ENCODE assay signal across 24 cellular contexts in genomic region chr3:43764471-43764870, GRCh38.
"Had no signal": no experiment of that assay in that cellular context is flagged by ENCODE, and none has a peak within 500 bp of the region (broad histone marks: within the 10 kb centered on the region; RNA-seq: fewer than 3 reads in every experiment).

No MANE protein-coding gene starts in this region.

- ATAC-seq: activated CD4-positive, alpha-beta T cell treated with anti-CD3 and anti-CD28 coated beads for 36 hours; activated T-cell treated with anti-CD3 and anti-CD28 coated beads, Interleukin-2, amount 50 U/mL, for 72 hours; esophagus mucosa had no signal

- H3K4me3 ChIP-seq: coronary artery, dorsolateral prefrontal cortex had no signal

- H3K36me3 ChIP-seq: brain microvascular endothelial cell had no signal

- H3K27ac ChIP-seq: brain microvascular endothelial cell, coronary artery, dorsolateral prefrontal cortex had no signal

- DNase-seq: activated CD4-positive, alpha-beta memory T cell treated with anti-CD3 and anti-CD28 coated beads, Interleukin-2, amount 10 ng/mL, durations not matched to agents 7 days and 5 days; activated CD4-positive, alpha-beta T cell treated with anti-CD3 and anti-CD28 coated beads for 36 hours; activated CD4-positive, alpha-beta T cell treated with anti-CD3 and anti-CD28 coated beads, Interleukin-2, amount 10 ng/mL, durations not matched to agents 24 days and 14 days; activated CD4-positive, CD25-positive, alpha-beta regulatory T cell; activated CD4-positive, CD25-positive, alpha-beta regulatory T cell treated with anti-CD3 and anti-CD28 coated beads, Interleukin-2, amount 50 U/mL, for 72 hours; activated CD8-positive, alpha-beta memory T cell treated with anti-CD3 and anti-CD28 coated beads, Interleukin-2, amount 50 U/mL, for 48 hours; activated effector memory CD4-positive, alpha-beta T cell treated with Interleukin-2 at 50 U/mL for 16 hours; activated gamma-delta T cell treated with Interleukin-2 at 50 U/mL for 16 hours; activated naive CD4-positive, alpha-beta T cell treated with anti-CD3 and anti-CD28 coated beads, Interleukin-2, amount 50 U/mL, for 16 hours; activated naive CD4-positive, alpha-beta T cell treated with Interleukin-2 at 50 U/mL for 16 hours; activated T-cell treated with anti-CD3 and anti-CD28 coated beads for 4 hours; activated T-cell treated with anti-CD3 and anti-CD28 coated beads, Interleukin-2, amount 50 U/mL, for 24 hours; activated T-cell treated with anti-CD3 and anti-CD28 coated beads, Interleukin-2, amount 50 U/mL, for 72 hours; amniotic stem cell; anterior cingulate cortex; brain microvascular endothelial cell; dorsolateral prefrontal cortex; effector memory CD4-positive, alpha-beta T cell; endodermal cell; foreskin fibroblast; head of caudate nucleus; T-helper 2 cell had no signal

- H3K27me3 ChIP-seq: brain microvascular endothelial cell, dorsolateral prefrontal cortex had no signal
